18 cellular contexts compared by ENCODE assay signal in genomic region chr2:104874230-104874629, GRCh38. TPM values are rescaled to one million over a fixed set of nuclear protein-coding genes. Genes with fewer than 3 reads are reported as not detected.
"Had no signal": no experiment of that assay in that cellular context is flagged by ENCODE, and none has a peak within 500 bp of the region (broad histone marks: within the 10 kb centered on the region; RNA-seq: fewer than 3 reads in every experiment).

No MANE protein-coding gene starts in this region.

- DNase-seq: activated CD4-positive, alpha-beta T cell treated with anti-CD3 and anti-CD28 coated beads, Interleukin-2, amount 10 ng/mL, durations not matched to agents 7 days and 5 days; activated CD4-positive, CD25-positive, alpha-beta regulatory T cell; activated CD8-positive, alpha-beta memory T cell treated with anti-CD3 and anti-CD28 coated beads, Interleukin-2, amount 50 U/mL, for 48 hours; activated gamma-delta T cell treated with Interleukin-2 at 50 U/mL for 16 hours; activated naive CD8-positive, alpha-beta T cell treated with anti-CD3 and anti-CD28 coated beads, Interleukin-2, amount 10 ng/mL, durations not matched to agents 7 days and 5 days; cortex of kidney; effector memory CD4-positive, alpha-beta T cell; heart left ventricle; mesendoderm; sigmoid colon; stimulated activated CD4-positive, alpha-beta T cell treated with anti-CD3 and anti-CD28 coated beads, Interleukin-1b, Interleukin-23, amount 100 ng/mL, for 48 hours had no signal

- H3K9me3 ChIP-seq: heart left ventricle, sigmoid colon had no signal

- H3K4me3 Mint-ChIP-seq: central memory CD8-positive, alpha-beta T cell; natural killer cell treated with Interleukin-12 subunit alpha and Interleukin-12 subunit beta and Interleukin-15 and Interleukin-18, amount 100 ng/mL, for 72 hours had no signal

- H3K36me3 ChIP-seq: heart left ventricle, sigmoid colon had no signal

- FAIRE-seq: frontal cortex had no signal

- H3K36me3 Mint-ChIP-seq: activated naive CD8-positive, alpha-beta T cell treated with anti-CD3 and anti-CD28 coated beads, Interleukin-2, amount 10 ng/mL, durations not matched to agents 7 days and 5 days; brain; natural killer cell treated with Interleukin-12 subunit alpha and Interleukin-12 subunit beta and Interleukin-15 and Interleukin-18, amount 100 ng/mL, for 72 hours had no signal

- H3K27ac ChIP-seq: heart left ventricle, sigmoid colon had no signal

- H3K9me3 Mint-ChIP-seq: activated CD4-positive, alpha-beta T cell treated with anti-CD3 and anti-CD28 coated beads, Interleukin-2, amount 10 ng/mL, durations not matched to agents 7 days and 5 days; activated naive CD8-positive, alpha-beta T cell treated with anti-CD3 and anti-CD28 coated beads, Interleukin-2, amount 10 ng/mL, durations not matched to agents 7 days and 5 days; brain; central memory CD8-positive, alpha-beta T cell; natural killer cell treated with Interleukin-12 subunit alpha and Interleukin-12 subunit beta and Interleukin-15 and Interleukin-18, amount 100 ng/mL, for 72 hours; T-helper 2 cell treated with Interferon-gamma antibody and Interleukin-4, amounts not matched to agents 5 μg/mL and 100 μg/mL, for 36 hours had no signal

- H3K27ac Mint-ChIP-seq: activated CD4-positive, alpha-beta T cell treated with anti-CD3 and anti-CD28 coated beads, Interleukin-2, amount 10 ng/mL, durations not matched to agents 7 days and 5 days; activated naive CD8-positive, alpha-beta T cell treated with anti-CD3 and anti-CD28 coated beads, Interleukin-2, amount 10 ng/mL, durations not matched to agents 7 days and 5 days; natural killer cell treated with Interleukin-12 subunit alpha and Interleukin-12 subunit beta and Interleukin-15 and Interleukin-18, amount 100 ng/mL, for 72 hours; T-helper 2 cell treated with Interferon-gamma antibody and Interleukin-4, amounts not matched to agents 5 μg/mL and 100 μg/mL, for 36 hours had no signal

RNA-seq across cellular contexts. Expression of gene POU3F3, which starts 20.3 kb away (rescaled TPM):
- total RNA-seq: activated CD4-positive, alpha-beta T cell treated with anti-CD3 and anti-CD28 coated beads, Interleukin-2, amount 10 ng/mL, durations not matched to agents 7 days and 5 days; activated naive CD8-positive, alpha-beta T cell treated with anti-CD3 and anti-CD28 coated beads, Interleukin-2, amount 10 ng/mL, durations not matched to agents 7 days and 5 days; natural killer cell treated with Interleukin-12 subunit alpha and Interleukin-12 subunit beta and Interleukin-15 and Interleukin-18, amount 100 ng/mL, for 72 hours; pulmonary artery endothelial cell had no signal
- polyA plus RNA-seq: urinary bladder had no signal
